In the genomic region with DNA sequence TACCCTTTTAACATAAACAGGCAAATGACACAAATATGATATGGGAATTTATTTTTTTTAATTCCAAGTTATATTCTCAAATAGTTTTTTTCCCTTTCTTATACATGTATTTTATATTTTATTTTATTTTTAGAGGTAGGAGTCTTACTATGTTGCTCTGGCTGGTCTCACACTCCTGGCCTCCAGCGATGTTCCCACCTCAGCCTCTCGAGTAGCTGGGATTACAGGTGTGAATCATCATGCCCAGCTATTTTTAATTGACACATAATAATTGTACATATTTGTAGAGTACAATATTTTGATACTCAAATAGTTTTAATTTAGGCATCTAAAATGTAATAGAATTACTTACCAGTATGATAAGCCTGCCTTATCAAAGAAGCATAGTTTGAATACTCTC, we compare ENCODE assay signal across 25 cellular contexts.
"Had no signal": no experiment of that assay in that cellular context is flagged by ENCODE, and none has a peak within 500 bp of the region (broad histone marks: within the 10 kb centered on the region; RNA-seq: fewer than 3 reads in every experiment).

No MANE protein-coding gene starts in this region.

- H3K4me1 ChIP-seq: colonic mucosa had no signal

- H3K9me3 ChIP-seq: colonic mucosa, esophagus muscularis mucosa, esophagus squamous epithelium, gastrocnemius medialis, gastroesophageal sphincter, heart left ventricle, heart right ventricle had no signal

- H3K36me3 ChIP-seq: colonic mucosa, esophagus muscularis mucosa, esophagus squamous epithelium, gastrocnemius medialis, gastroesophageal sphincter had no signal

- ATAC-seq: effector memory CD8-positive, alpha-beta T cell; esophagus mucosa; foreskin keratinocyte; gastrocnemius medialis; gastroesophageal sphincter had no signal

- H3K27me3 ChIP-seq: colonic mucosa, dorsolateral prefrontal cortex, esophagus muscularis mucosa, esophagus squamous epithelium, foreskin keratinocyte, gastrocnemius medialis, gastroesophageal sphincter, heart left ventricle, heart right ventricle had no signal

- H3K9me3 Mint-ChIP-seq: dendritic cell treated with granulocyte-macrophage colony-stimulating factor and Interleukin-4, amounts not matched to agents 40 ng/mL and 50 ng/mL, for 4 days; effector memory CD8-positive, alpha-beta T cell; endodermal cell had no signal

- DNase-seq: colonic mucosa; cortex of kidney; dermis blood vessel endothelial cell; dorsolateral prefrontal cortex; effector CD4-positive, alpha-beta T cell; effector CD8-positive, alpha-beta T cell; effector memory CD4-positive, alpha-beta T cell; effector memory CD8-positive, alpha-beta T cell; endodermal cell; erythroblast; esophagus squamous epithelium; foreskin fibroblast; foreskin keratinocyte; foreskin melanocyte; gastrocnemius medialis; glutamatergic neuron; head of caudate nucleus; heart left ventricle; heart right ventricle had no signal

- H3K27ac ChIP-seq: colonic mucosa, coronary artery, dorsolateral prefrontal cortex, epithelial cell of prostate, esophagus muscularis mucosa, foreskin keratinocyte, gastrocnemius medialis, gastroesophageal sphincter had no signal

- H3K4me3 Mint-ChIP-seq: dendritic cell treated with granulocyte-macrophage colony-stimulating factor and Interleukin-4, amounts not matched to agents 40 ng/mL and 50 ng/mL, for 4 days; effector memory CD8-positive, alpha-beta T cell; endodermal cell had no signal

- H3K27me3 Mint-ChIP-seq: dendritic cell treated with granulocyte-macrophage colony-stimulating factor and Interleukin-4, amounts not matched to agents 40 ng/mL and 50 ng/mL, for 4 days; effector memory CD8-positive, alpha-beta T cell had no signal

- H3K4me3 ChIP-seq: colonic mucosa, coronary artery, dorsolateral prefrontal cortex, esophagus muscularis mucosa, esophagus squamous epithelium, gastrocnemius medialis, gastroesophageal sphincter, heart left ventricle, heart right ventricle had no signal
